ENCODE assay signal across 1 cellular context in the genomic region with DNA sequence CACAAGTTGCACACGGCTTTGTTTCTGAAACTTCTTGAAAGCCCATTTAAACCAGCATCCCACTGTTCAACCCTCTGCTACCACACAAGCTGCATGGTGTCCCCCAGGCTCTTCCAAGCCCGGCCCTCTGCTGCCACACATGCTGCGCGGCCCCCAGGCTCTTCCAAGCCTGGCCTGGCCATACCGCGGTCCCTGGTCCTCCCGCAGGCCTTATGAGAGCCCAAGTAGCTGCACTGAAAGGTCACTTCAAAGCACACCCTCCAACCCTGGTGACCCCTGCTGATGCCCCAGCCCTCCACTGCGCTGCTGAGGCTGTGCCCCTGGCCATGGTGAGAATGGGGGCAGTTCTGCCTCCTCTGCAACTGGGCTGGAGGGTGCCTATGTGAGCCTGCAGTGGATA.
TF ChIP-seq lines count a peak whose summit lies in the region.

No MANE protein-coding gene starts in this region.

TF ChIP-seq in HepG2, 621 proteins besides CTCF, POLR2A, EP300 and RAD21:
- TF ChIP-seq ZNF768 (CRISPR knock-in tag; IDR thresholded peaks at IDR 0.05) (0 out of 2 replicates have a peak, but pooled peaks have one; percentile 10), AGO2 (optimal IDR thresholded peaks at IDR 0.05; ENCODE audit: low read depth, low read length) (peak; percentile 58), ZNF563 (CRISPR knock-in tag; IDR thresholded peaks at IDR 0.05) (no peak)
- TF ChIP-seq, protein P1, sequence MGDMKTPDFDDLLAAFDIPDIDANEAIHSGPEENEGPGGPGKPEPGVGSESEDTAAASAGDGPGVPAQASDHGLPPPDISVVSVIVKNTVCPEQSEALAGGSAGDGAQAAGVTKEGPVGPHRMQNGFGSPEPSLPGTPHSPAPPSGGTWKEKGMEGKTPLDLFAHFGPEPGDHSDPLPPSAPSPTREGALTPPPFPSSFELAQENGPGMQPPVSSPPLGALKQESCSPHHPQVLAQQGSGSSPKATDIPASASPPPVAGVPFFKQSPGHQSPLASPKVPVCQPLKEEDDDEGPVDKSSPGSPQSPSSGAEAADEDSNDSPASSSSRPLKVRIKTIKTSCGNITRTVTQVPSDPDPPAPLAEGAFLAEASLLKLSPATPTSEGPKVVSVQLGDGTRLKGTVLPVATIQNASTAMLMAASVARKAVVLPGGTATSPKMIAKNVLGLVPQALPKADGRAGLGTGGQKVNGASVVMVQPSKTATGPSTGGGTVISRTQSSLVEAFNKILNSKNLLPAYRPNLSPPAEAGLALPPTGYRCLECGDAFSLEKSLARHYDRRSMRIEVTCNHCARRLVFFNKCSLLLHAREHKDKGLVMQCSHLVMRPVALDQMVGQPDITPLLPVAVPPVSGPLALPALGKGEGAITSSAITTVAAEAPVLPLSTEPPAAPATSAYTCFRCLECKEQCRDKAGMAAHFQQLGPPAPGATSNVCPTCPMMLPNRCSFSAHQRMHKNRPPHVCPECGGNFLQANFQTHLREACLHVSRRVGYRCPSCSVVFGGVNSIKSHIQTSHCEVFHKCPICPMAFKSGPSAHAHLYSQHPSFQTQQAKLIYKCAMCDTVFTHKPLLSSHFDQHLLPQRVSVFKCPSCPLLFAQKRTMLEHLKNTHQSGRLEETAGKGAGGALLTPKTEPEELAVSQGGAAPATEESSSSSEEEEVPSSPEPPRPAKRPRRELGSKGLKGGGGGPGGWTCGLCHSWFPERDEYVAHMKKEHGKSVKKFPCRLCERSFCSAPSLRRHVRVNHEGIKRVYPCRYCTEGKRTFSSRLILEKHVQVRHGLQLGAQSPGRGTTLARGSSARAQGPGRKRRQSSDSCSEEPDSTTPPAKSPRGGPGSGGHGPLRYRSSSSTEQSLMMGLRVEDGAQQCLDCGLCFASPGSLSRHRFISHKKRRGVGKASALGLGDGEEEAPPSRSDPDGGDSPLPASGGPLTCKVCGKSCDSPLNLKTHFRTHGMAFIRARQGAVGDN (CRISPR knock-in tag; IDR thresholded peaks at IDR 0.05): 0 out of 2 replicates have a peak, but pooled peaks have one; percentile 12
- TF ChIP-seq, protein P2, sequence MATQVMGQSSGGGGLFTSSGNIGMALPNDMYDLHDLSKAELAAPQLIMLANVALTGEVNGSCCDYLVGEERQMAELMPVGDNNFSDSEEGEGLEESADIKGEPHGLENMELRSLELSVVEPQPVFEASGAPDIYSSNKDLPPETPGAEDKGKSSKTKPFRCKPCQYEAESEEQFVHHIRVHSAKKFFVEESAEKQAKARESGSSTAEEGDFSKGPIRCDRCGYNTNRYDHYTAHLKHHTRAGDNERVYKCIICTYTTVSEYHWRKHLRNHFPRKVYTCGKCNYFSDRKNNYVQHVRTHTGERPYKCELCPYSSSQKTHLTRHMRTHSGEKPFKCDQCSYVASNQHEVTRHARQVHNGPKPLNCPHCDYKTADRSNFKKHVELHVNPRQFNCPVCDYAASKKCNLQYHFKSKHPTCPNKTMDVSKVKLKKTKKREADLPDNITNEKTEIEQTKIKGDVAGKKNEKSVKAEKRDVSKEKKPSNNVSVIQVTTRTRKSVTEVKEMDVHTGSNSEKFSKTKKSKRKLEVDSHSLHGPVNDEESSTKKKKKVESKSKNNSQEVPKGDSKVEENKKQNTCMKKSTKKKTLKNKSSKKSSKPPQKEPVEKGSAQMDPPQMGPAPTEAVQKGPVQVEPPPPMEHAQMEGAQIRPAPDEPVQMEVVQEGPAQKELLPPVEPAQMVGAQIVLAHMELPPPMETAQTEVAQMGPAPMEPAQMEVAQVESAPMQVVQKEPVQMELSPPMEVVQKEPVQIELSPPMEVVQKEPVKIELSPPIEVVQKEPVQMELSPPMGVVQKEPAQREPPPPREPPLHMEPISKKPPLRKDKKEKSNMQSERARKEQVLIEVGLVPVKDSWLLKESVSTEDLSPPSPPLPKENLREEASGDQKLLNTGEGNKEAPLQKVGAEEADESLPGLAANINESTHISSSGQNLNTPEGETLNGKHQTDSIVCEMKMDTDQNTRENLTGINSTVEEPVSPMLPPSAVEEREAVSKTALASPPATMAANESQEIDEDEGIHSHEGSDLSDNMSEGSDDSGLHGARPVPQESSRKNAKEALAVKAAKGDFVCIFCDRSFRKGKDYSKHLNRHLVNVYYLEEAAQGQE (IDR thresholded peaks at IDR 0.05; ENCODE audit: borderline replicate concordance in 1 of 2, low read depth in 1 of 2, low read length in 2 of 2): no peak
